10 cellular contexts compared by ENCODE assay signal in genomic region chr2:157443090-157443489, GRCh38. TPM values are rescaled to one million over a fixed set of nuclear protein-coding genes. Genes with fewer than 3 reads are reported as not detected.
DNase-seq lines count a peak whose midpoint lies in the region; ATAC-seq and TF ChIP-seq lines count a peak whose summit lies in the region.
"Had no signal": no experiment of that assay in that cellular context is flagged by ENCODE, and none has a peak within 500 bp of the region (broad histone marks: within the 10 kb centered on the region; RNA-seq: fewer than 3 reads in every experiment).

No MANE protein-coding gene starts in this region.

- peak overlapping the region in 6 of 10 donors; percentile 3 to 66 (median 24) for H3K4me3 ChIP-seq in heart right ventricle
- no peak overlapping the region for H3K4me3 ChIP-seq in lung
- peak overlapping the region; percentile 54 for H3K4me3 ChIP-seq in upper lobe of right lung

- DNase-seq in heart right ventricle (no peak), Right ventricle myocardium superior (no peak), T-helper 17 cell (no peak), lung (ENCODE audit: low spot score) (no peak), upper lobe of right lung (no peak)
- DNase-seq: NCI-H510A treated with DMSO at 0.1 percent for 48 hours, T1000 had no signal

- peak overlapping the region; percentile 99 for H3K4me3 Mint-ChIP-seq in T-helper 17 cell

- no peak for TF ChIP-seq CTCF in heart right ventricle (IDR thresholded peaks at IDR 0.05)
- TF ChIP-seq CTCF in lung (IDR thresholded peaks at IDR 0.05; ENCODE audit: control extremely low read depth, extremely low read depth): no peak
- no peak for TF ChIP-seq CTCF in upper lobe of right lung (IDR thresholded peaks at IDR 0.05)

- H3K27ac Mint-ChIP-seq in T-helper 17 cell: peak overlapping the region; percentile 100

- intact Hi-C loops in heart right ventricle (cut with DNase I) (no loop called here), Right ventricle myocardium superior (cut with DNase I) (no loop called here), upper lobe of right lung (cut with DNase I) (no loop called here)

- H3K27me3 ChIP-seq in heart right ventricle (no peaks in the 10 kb centered on the region), lung (ENCODE audit: control insufficient read depth, insufficient read depth) (no peaks in the 10 kb centered on the region), upper lobe of right lung (no peaks in the 10 kb centered on the region)

- H3K27ac ChIP-seq in heart right ventricle (peak overlapping the region in 4 of 10 donors; percentile 6 to 94 (median 40)), lung (ENCODE audit: low read depth in 1 of 2, low read length in 1 of 2) (no peak overlapping the region), upper lobe of right lung (peak overlapping the region; percentile 86)

- H3K36me3 ChIP-seq in heart right ventricle (no peaks in the 10 kb centered on the region), lung (ENCODE audit: control insufficient read depth in 2 of 2, insufficient read depth in 2 of 2, low read length in 2 of 2) (no peaks in the 10 kb centered on the region), upper lobe of right lung (no peaks in the 10 kb centered on the region)

- peaks cover 31% of the 10 kb centered on the region for H3K36me3 Mint-ChIP-seq in T-helper 17 cell (ENCODE audit: low read depth)

- H3K4me1 Mint-ChIP-seq in T-helper 17 cell: peaks cover 50% of the 10 kb centered on the region

- H3K27me3 Mint-ChIP-seq in T-helper 17 cell: no peaks in the 10 kb centered on the region

- no peak for ATAC-seq in heart right ventricle
- ATAC-seq in Right ventricle myocardium superior (ENCODE audit: poor library complexity): no peak
- ATAC-seq in T-helper 17 cell: no peak
- ATAC-seq in lung (ENCODE audit: insufficient read depth, low FRiP score): peak; percentile 55
- ATAC-seq in upper lobe of right lung: peak; percentile 32
- ATAC-seq in GM18498 (IDR thresholded peaks at IDR 0.05; ENCODE audit: unreplicated experiment): no peak
- no peak for ATAC-seq in GM18867 (IDR thresholded peaks at IDR 0.05; ENCODE audit: unreplicated experiment)
- no peak for ATAC-seq in GM18519 (IDR thresholded peaks at IDR 0.05; ENCODE audit: low FRiP score, unreplicated experiment)

- H3K9me3 ChIP-seq in heart right ventricle (no peaks in the 10 kb centered on the region), T-helper 17 cell (ENCODE audit: control insufficient read depth, low read length, poor library complexity, severe bottlenecking) (peaks cover 3% of the 10 kb centered on the region), lung (ENCODE audit: control insufficient read depth in 2 of 2, insufficient read depth in 1 of 2, low read length in 1 of 2) (no peaks in the 10 kb centered on the region), upper lobe of right lung (no peaks in the 10 kb centered on the region)

- H3K4me1 ChIP-seq in heart right ventricle: peaks cover 0 to 48% (median 0%) of the 10 kb centered on the region in 9 donors
- peaks cover 0 to 2% of the 10 kb centered on the region in 2 donors for H3K4me1 ChIP-seq in lung (ENCODE audit: control insufficient read depth in 2 of 2, insufficient read depth in 2 of 2, low read length in 2 of 2)
- no peaks in the 10 kb centered on the region for H3K4me1 ChIP-seq in upper lobe of right lung

RNA-seq across cellular contexts. Expression of gene CYTIP, which starts 0.8 kb away (rescaled TPM):
- 10 to 100 TPM in 1 of 10 donors, 1 to 10 TPM in 8, under 1 TPM in 1; 0.85 to 13.7 (median 1.7) TPM for total RNA-seq in heart right ventricle
- under 1 TPM; 0.73 to 0.86 TPM for polyA plus RNA-seq in heart right ventricle
- total RNA-seq in Right ventricle myocardium superior: 1.1 TPM
- total RNA-seq in T-helper 17 cell: 100 to 1,000 TPM; 286 to 294 TPM
- total RNA-seq in lung: 10 to 100 TPM; 21.4 to 37.4 TPM
- polyA plus RNA-seq in lung: 10 to 100 TPM in 1 of 2 donors, 1 to 10 TPM in 1; 7.4 to 45.9 TPM
- total RNA-seq in upper lobe of right lung: 34.7 TPM

Comparison
In these comparisons a context has a peak if more than half of its experiments do, and no peak if none do; other contexts are left out.
1. ATAC-seq: peak in lung (single experiment) and upper lobe of right lung (single experiment); none in heart right ventricle (0 of 8), Right ventricle myocardium superior (single experiment), T-helper 17 cell (single experiment), GM18498 (single experiment), GM18867 (single experiment) and GM18519 (single experiment).